In genomic region chr17:50186661-50187402, GRCh38 we compare ENCODE assay signal across 1 cellular context.
TF ChIP-seq lines count a peak whose summit lies in the region.

No MANE protein-coding gene starts in this region.

TF ChIP-seq in K562, 482 proteins besides CTCF, POLR2A, EP300 and RAD21:
- TF ChIP-seq ZNF263 (CRISPR knock-in tag; IDR thresholded peaks at IDR 0.05; ENCODE audit: borderline replicate concordance) (peak; percentile 62), HMGN3 (IDR thresholded peaks at IDR 0.05; ENCODE audit: borderline replicate concordance, extremely low read depth, insufficient read length, low read depth, low read length) (no peak)
TF ChIP-seq in K562: peak in this region for 1.
